Comparison of ENCODE assay signal across 8 cellular contexts in the genomic region with DNA sequence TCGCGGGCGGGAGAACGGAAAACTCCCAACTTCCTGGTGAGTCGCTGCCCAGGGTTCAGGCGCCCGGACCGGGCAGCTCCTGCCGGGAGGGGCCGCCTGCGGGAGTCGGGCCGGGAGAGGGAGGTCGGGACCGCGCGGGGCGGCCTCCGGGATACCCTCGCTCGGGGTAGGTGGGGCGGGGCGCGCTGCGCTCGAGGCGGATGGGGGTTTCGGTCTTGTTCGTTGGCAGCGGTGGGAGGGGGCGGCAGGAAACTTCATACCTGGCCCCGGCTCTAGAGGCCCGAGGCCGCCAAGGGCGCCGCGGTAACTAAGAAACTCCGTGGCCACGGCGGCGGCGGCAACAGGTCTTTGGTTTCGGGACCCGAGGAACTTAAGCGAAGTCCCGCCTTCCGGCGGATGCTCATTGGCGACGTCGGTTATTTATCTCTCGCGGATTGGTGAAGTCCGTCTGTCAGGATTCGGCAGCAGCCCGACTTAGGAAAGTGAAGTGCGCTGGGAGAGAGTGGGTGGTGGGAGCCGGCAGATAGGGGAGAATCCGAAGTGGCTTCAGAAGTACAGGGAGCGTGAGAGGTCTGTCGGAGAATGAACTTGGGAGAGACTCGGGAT. TPM values are rescaled to one million over a fixed set of nuclear protein-coding genes. Genes with fewer than 3 reads are reported as not detected.
A peak's percentile ranks its signal among the peaks of the same experiment; 100 is the strongest.
DNase-seq lines count a peak whose midpoint lies in the region; ATAC-seq and FAIRE-seq lines count a peak whose summit lies in the region.

No MANE protein-coding gene starts in this region.

- H3K27me3 ChIP-seq in NT2/D1 (ENCODE audit: insufficient read depth, insufficient read length) = no peaks in the 10 kb centered on the region

- peak; percentile 91 for DNase-seq in COR-L47 (lab: John Stamatoyannopoulos, UW)
- DNase-seq in HUDEP-2 (lab: John Stamatoyannopoulos, UW; ENCODE audit: unreplicated experiment in 76 of 76) = peak in 75 of 76 experiments; percentile 13 to 82 (median 65)
- peak; percentile 96 for DNase-seq in NT2/D1 (ENCODE audit: low read depth, low spot score)
- DNase-seq in activated CD8-positive, alpha-beta memory T cell treated with anti-CD3 and anti-CD28 coated beads, Interleukin-2, amount 50 U/mL, for 4 hours = peak; percentile 77
- DNase-seq in stimulated activated CD8-positive, alpha-beta memory T cell treated with anti-CD3 and anti-CD28 coated beads, Interleukin-15, amount 100 ng/mL, for 24 hours (ENCODE audit: low read depth) = peak; percentile 54

- ATAC-seq in GM21390 (IDR thresholded peaks at IDR 0.05; ENCODE audit: unreplicated experiment) = peak; percentile 39

- peak; percentile 46 for FAIRE-seq in endometrium (lab: Jason Lieb, UNC)

- H3K4me3 ChIP-seq in NT2/D1 (ENCODE audit: insufficient read length, low read depth) (peak overlapping the region; percentile 63), mesodermal cell (ENCODE audit: extremely low read depth, insufficient read depth, low read length, poor library complexity, severe bottlenecking) (peak overlapping the region; percentile 90)

- H3K9me3 ChIP-seq in NT2/D1 (ENCODE audit: insufficient read depth, low read length) (no peaks in the 10 kb centered on the region), mesodermal cell (ENCODE audit: control insufficient read depth, low read length) (no peaks in the 10 kb centered on the region)

- 0 to 1% methylated on average over 44 to 46 of the region's 62 CpGs for WGBS in mesodermal cell (ENCODE audit: insufficient coverage in 2 of 2), 2 experiments

- H3K4me1 ChIP-seq in NT2/D1 (ENCODE audit: insufficient read depth, insufficient read length) (no peaks in the 10 kb centered on the region), mesodermal cell (ENCODE audit: control insufficient read depth, insufficient read depth, low read length, poor library complexity, severe bottlenecking) (peaks cover 26% of the 10 kb centered on the region)

- H3K36me3 ChIP-seq in NT2/D1 (ENCODE audit: insufficient read depth, insufficient read length, low read length) (no peaks in the 10 kb centered on the region), mesodermal cell (ENCODE audit: control insufficient read depth, insufficient read depth, low read length) (no peaks in the 10 kb centered on the region)

- peak overlapping the region; percentile 90 for H3K9ac ChIP-seq in NT2/D1 (ENCODE audit: insufficient read length, low read depth)

- H3K27ac ChIP-seq in mesodermal cell (ENCODE audit: low read depth, low read length, severe bottlenecking) = peak overlapping the region; percentile 88

RNA-seq across cellular contexts. Expression of a gene that starts 0.5 kb away (rescaled TPM):
- polyA plus RNA-seq in mesodermal cell (2013, experiment 1 of 2) = 30.0 TPM
- polyA plus RNA-seq in mesodermal cell (2013, experiment 2 of 2) = 33.9 TPM

Comparison
In these comparisons a context has a peak if more than half of its experiments do, and no peak if none do; other contexts are left out.
1. Peak in every context shown above with its lines: DNase-seq, ATAC-seq, H3K4me3 ChIP-seq and H3K27ac ChIP-seq.